Comparison of ENCODE assay signal across 9 cellular contexts in the genomic region with DNA sequence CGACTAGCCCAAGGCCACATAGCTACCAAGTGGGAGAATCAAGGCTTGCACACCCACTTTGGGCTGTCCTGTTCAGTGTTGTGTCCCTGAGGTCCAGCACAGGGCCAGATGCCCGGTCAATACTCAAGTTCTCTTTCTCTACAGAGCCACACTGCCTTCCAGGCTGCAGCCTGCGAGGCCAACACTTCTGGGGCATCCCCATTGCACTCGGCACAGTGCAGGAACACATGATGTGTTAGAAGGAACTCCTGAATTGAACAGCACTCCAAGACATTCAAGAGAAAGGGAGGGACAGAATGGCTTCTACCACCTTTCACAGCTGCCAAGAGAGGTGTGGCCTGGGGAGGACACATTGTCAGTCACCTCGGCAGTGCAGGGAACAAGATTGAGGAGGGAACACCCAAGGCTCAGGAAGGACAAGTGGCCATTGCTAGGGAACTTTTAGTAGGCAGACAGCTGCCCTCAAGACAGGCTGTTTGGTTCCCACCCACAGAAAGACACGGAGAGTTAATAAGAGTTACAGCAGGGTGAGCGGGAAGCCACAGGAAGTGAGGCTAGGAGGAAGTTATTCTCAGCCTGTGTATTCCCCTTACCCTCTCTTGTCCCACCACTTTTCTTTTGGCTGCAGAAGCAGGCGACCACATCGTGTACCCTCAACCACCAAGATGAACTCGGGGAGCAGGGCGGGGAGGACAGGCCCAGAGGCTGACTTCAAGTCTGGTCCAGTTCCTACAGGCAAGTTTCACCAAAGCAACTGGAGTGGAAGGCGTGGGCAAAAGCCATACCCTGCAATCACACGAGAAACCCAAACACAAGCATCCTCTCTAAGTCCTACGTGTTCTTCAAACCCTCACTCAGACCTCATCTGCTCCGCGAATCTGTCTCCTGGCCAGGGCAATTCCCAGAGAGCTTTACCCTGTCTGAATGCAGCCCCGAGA.
DNase-seq lines count a peak whose midpoint lies in the region; ATAC-seq and TF ChIP-seq lines count a peak whose summit lies in the region.
"Had no signal": no experiment of that assay in that cellular context is flagged by ENCODE, and none has a peak within 500 bp of the region (broad histone marks: within the 10 kb centered on the region; RNA-seq: fewer than 3 reads in every experiment).

No MANE protein-coding gene starts in this region.

- H3K9me3 ChIP-seq in Loucy (ENCODE audit: insufficient read depth, low read depth, low read length), result no peaks in the 10 kb centered on the region
- H3K9me3 ChIP-seq in right cardiac atrium (ENCODE audit: control insufficient read depth, low read length), result no peaks in the 10 kb centered on the region
- H3K9me3 ChIP-seq in Caco-2, result no peaks in the 10 kb centered on the region

- H3K36me3 ChIP-seq in Loucy (ENCODE audit: insufficient read depth, low read length), result no peaks in the 10 kb centered on the region
- H3K36me3 ChIP-seq in Caco-2 (ENCODE audit: control insufficient read depth, insufficient read depth, low read length), result no peaks in the 10 kb centered on the region

- TF ChIP-seq CTCF in Loucy (conservative IDR thresholded peaks at IDR 0.05; ENCODE audit: low read length), result no peak
- no peak for TF ChIP-seq CTCF in Caco-2 (IDR thresholded peaks at IDR 0.05; ENCODE audit: insufficient read depth in 1 of 2, low read depth in 1 of 2, low read length in 1 of 2, severe bottlenecking in 1 of 2, unreplicated experiment in 1 of 2)
- no peak for TF ChIP-seq CTCF in foreskin keratinocyte (conservative IDR thresholded peaks at IDR 0.05)

- no peak overlapping the region for H3K4me3 Mint-ChIP-seq in Caco-2 (ENCODE audit: unreplicated experiment)

- BruUV-seq in Caco-2 (replicated peaks; lab: Mats Ljungman, UMichigan), result no TSS peak

- peak; percentile 17 for ATAC-seq in GM19468 (IDR thresholded peaks at IDR 0.05; ENCODE audit: extremely low read depth, unreplicated experiment)
- ATAC-seq in right cardiac atrium, result peak; percentile 12
- no peak for ATAC-seq in HG03520 (IDR thresholded peaks at IDR 0.05; ENCODE audit: unreplicated experiment)
- ATAC-seq in foreskin keratinocyte, result no peak

- no peaks in the 10 kb centered on the region for H3K4me1 Mint-ChIP-seq in Caco-2 (ENCODE audit: low read depth, unreplicated experiment)

- H3K27me3 ChIP-seq in Loucy (ENCODE audit: insufficient read depth, low read length, poor library complexity, severe bottlenecking), result no peaks in the 10 kb centered on the region
- no peaks in the 10 kb centered on the region for H3K27me3 ChIP-seq in right cardiac atrium (ENCODE audit: control insufficient read depth, insufficient read depth)
- H3K27me3 ChIP-seq in Caco-2 (replicated peaks; ENCODE audit: control insufficient read depth, insufficient read depth, low read length), result no peaks in the 10 kb centered on the region
- no peaks in the 10 kb centered on the region for H3K27me3 ChIP-seq in foreskin keratinocyte

- H3K79me2 ChIP-seq in Loucy (ENCODE audit: insufficient read depth, low read length), result peaks cover 59% of the 10 kb centered on the region

- no peaks in the 10 kb centered on the region for H3F3A ChIP-seq in Loucy (ENCODE audit: low read depth)

- intact Hi-C loops in right cardiac atrium (cut with DNase I) (no loop called here), Caco-2 (cut with micrococcal nuclease; ENCODE audit: unreplicated experiment) (no loop called here)

- H3K9me2 ChIP-seq in Loucy (replicated peaks; ENCODE audit: low read depth, low read length), result no peaks in the 10 kb centered on the region

- H2AFZ ChIP-seq in Loucy (ENCODE audit: low read length), result peak overlapping the region; percentile 11; the same call in 1 of the 2 replicates
- H2AFZ ChIP-seq: PC-9 had no signal

- CTCF ChIA-PET in Caco-2 (lab: Charles Lee), result no interaction called here

- H3K27ac ChIP-seq in right cardiac atrium (ENCODE audit: low read length) (no peak overlapping the region), foreskin keratinocyte (no peak overlapping the region)
- H3K27ac ChIP-seq: PC-9 had no signal

- H3K27ac Mint-ChIP-seq in Caco-2 (ENCODE audit: unreplicated experiment), result no peak overlapping the region

- DNase-seq in GF-D8 (lab: John Stamatoyannopoulos, UW), result peak; percentile 20
- DNase-seq in right cardiac atrium, result no peak
- no peak for DNase-seq in Caco-2
- DNase-seq in foreskin keratinocyte, result no peak
- no peak for DNase-seq in NK-92 treated with Interleukin-12 subunit alpha and Interleukin-12 subunit beta, amount 100 ng/mL, for 24 hours (lab: John Stamatoyannopoulos, UW)
- DNase-seq: PC-9 had no signal

- H3K9ac ChIP-seq in Loucy (ENCODE audit: low read depth, low read length, poor library complexity, severe bottlenecking), result peak overlapping the region; percentile 67

- H3K9me3 Mint-ChIP-seq in Caco-2 (ENCODE audit: unreplicated experiment), result no peaks in the 10 kb centered on the region

- H3K4me3 ChIP-seq in Loucy (ENCODE audit: low read length, poor library complexity, severe bottlenecking) (peak overlapping the region; percentile 52), right cardiac atrium (ENCODE audit: low read length) (no peak overlapping the region), Caco-2 (ENCODE audit: low read depth, low read length) (no peak overlapping the region)
- H3K4me3 ChIP-seq: PC-9 had no signal

- peak overlapping the region; percentile 75 for H3K4me2 ChIP-seq in Loucy (ENCODE audit: low read depth, low read length, poor library complexity, severe bottlenecking)
- H3K4me2 ChIP-seq: PC-9 had no signal

- H3K36me3 Mint-ChIP-seq in Caco-2 (ENCODE audit: insufficient read depth, unreplicated experiment), result no peaks in the 10 kb centered on the region

- H3K4me1 ChIP-seq in Loucy (ENCODE audit: insufficient read depth, low read length, poor library complexity, severe bottlenecking), result peaks cover 59% of the 10 kb centered on the region
- H3K4me1 ChIP-seq in right cardiac atrium (ENCODE audit: control insufficient read depth, insufficient read depth, low read length), result peaks cover 3% of the 10 kb centered on the region
- no peaks in the 10 kb centered on the region for H3K4me1 ChIP-seq in Caco-2
- H3K4me1 ChIP-seq in foreskin keratinocyte, result peaks cover 11% of the 10 kb centered on the region

- no peaks in the 10 kb centered on the region for H3K27me3 Mint-ChIP-seq in Caco-2 (ENCODE audit: insufficient read depth, unreplicated experiment)

- POLR2A ChIA-PET in Caco-2 (lab: Charles Lee), result no interaction called here

- WGBS in right cardiac atrium, result 79% methylated on average over 17 of the region's 17 CpGs

- no peaks in the 10 kb centered on the region for H4K20me1 ChIP-seq in Loucy (ENCODE audit: insufficient read depth, low read length, poor library complexity, severe bottlenecking)

Comparison
In these comparisons a context has a peak if more than half of its experiments do, and no peak if none do; other contexts are left out.
1. ATAC-seq: peak in GM19468 (single experiment) and right cardiac atrium (2 of 2); none in HG03520 (single experiment) and foreskin keratinocyte (single experiment).